ENCODE assay signal across 14 cellular contexts in the genomic region with DNA sequence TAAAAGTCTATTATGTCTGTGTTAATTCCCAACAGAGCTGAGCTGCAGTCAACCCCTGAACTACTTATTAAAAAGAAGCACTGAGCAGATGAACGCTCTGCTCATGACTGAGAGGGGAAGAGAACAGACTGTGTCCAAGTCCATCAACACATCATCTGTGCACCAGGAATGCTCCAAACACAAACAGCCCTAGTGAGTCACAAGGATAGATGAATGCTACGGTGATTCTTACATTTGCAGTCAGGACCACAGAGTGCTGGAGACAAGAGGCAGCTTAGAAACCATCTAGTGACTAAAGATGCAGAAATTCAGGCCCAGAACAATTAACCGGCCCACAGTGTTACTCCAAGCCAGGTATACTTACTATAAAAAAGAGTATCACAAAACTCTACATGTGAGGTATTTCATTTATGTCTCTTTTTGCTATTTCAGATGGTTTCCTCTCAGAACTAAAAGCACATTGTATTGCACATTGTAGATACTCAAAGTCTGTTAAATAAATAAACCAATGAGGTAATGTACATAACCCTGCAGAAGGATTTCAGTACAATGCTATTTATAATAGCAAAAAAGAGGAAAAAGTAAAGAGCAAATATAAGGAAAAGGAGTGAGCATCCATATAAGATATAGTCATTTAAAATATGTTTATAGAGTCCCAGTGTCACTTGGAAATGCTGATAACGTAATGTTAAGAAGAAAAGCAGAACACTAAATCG.
DNase-seq lines count a peak whose midpoint lies in the region; ATAC-seq, FAIRE-seq and TF ChIP-seq lines count a peak whose summit lies in the region.
"Had no signal": no experiment of that assay in that cellular context is flagged by ENCODE, and none has a peak within 500 bp of the region (broad histone marks: within the 10 kb centered on the region; RNA-seq: fewer than 3 reads in every experiment).

No MANE protein-coding gene starts in this region.

- peak; percentile 94 for DNase-seq in AG10803 (ENCODE audit: low read depth)
- DNase-seq in M059J (ENCODE audit: low read depth): peak; percentile 92
- peak; percentile 79 for DNase-seq in bronchial epithelial cell (ENCODE audit: low read depth)
- no peak for DNase-seq in left lung
- no peak for DNase-seq in T-helper 2 cell treated with Interferon-gamma antibody and Interleukin-4, amounts not matched to agents 5 μg/mL and 100 μg/mL, for 36 hours (ENCODE audit: low spot score)
- DNase-seq in Caco-2: no peak
- DNase-seq: CD4-positive, CD25-positive, alpha-beta regulatory T cell; heart left ventricle; NCI-H748 treated with DMSO at 0.1 percent for 48 hours; stimulated activated naive CD8-positive, alpha-beta T cell treated with anti-CD3 and anti-CD28 coated beads, Interleukin-15, Interleukin-2, amounts not matched to agents 100 U/mL and 50 U/mL, for 24 hours had no signal

- no peak for FAIRE-seq in bronchial epithelial cell (lab: Jason Lieb, UNC)

- H3K27ac Mint-ChIP-seq in T-helper 2 cell treated with Interferon-gamma antibody and Interleukin-4, amounts not matched to agents 5 μg/mL and 100 μg/mL, for 36 hours: no peak overlapping the region
- no peak overlapping the region for H3K27ac Mint-ChIP-seq in Caco-2 (ENCODE audit: unreplicated experiment)
- H3K27ac Mint-ChIP-seq: T-helper 1 cell treated with Interleukin-12 subunit alpha and Interleukin-12 subunit beta and Interleukin-4 antibody, amounts not matched to agents 30 μg/mL and 1 μg/mL, for 36 hours had no signal

- ATAC-seq in left lung (peak; percentile 12), HG03175 (IDR thresholded peaks at IDR 0.05; ENCODE audit: unreplicated experiment) (no peak), GM19467 (IDR thresholded peaks at IDR 0.05; ENCODE audit: unreplicated experiment) (no peak)
- ATAC-seq: heart left ventricle; stimulated activated naive CD8-positive, alpha-beta T cell treated with anti-CD3 and anti-CD28 coated beads, Interleukin-15, Interleukin-2, amounts not matched to agents 100 U/mL and 50 U/mL, for 24 hours had no signal

- H3K36me3 Mint-ChIP-seq in T-helper 2 cell treated with Interferon-gamma antibody and Interleukin-4, amounts not matched to agents 5 μg/mL and 100 μg/mL, for 36 hours (ENCODE audit: low read depth): no peaks in the 10 kb centered on the region
- no peaks in the 10 kb centered on the region for H3K36me3 Mint-ChIP-seq in Caco-2 (ENCODE audit: insufficient read depth, unreplicated experiment)
- H3K36me3 Mint-ChIP-seq: CD4-positive, CD25-positive, alpha-beta regulatory T cell had no signal

- H3K36me3 ChIP-seq in bronchial epithelial cell (ENCODE audit: control insufficient read depth, insufficient read depth, low read length) (no peaks in the 10 kb centered on the region), left lung (no peaks in the 10 kb centered on the region), Caco-2 (ENCODE audit: control insufficient read depth, insufficient read depth, low read length) (no peaks in the 10 kb centered on the region)
- H3K36me3 ChIP-seq: ascending aorta, heart left ventricle had no signal

- intact Hi-C loops in left lung (cut with DNase I) (no loop called here), Caco-2 (cut with micrococcal nuclease; ENCODE audit: unreplicated experiment) (no loop called here)

- no TSS peak for BruUV-seq in Caco-2 (replicated peaks; lab: Mats Ljungman, UMichigan)

- no peaks in the 10 kb centered on the region for H3K9me3 Mint-ChIP-seq in T-helper 2 cell treated with Interferon-gamma antibody and Interleukin-4, amounts not matched to agents 5 μg/mL and 100 μg/mL, for 36 hours
- no peaks in the 10 kb centered on the region for H3K9me3 Mint-ChIP-seq in Caco-2 (ENCODE audit: unreplicated experiment)
- H3K9me3 Mint-ChIP-seq: CD4-positive, CD25-positive, alpha-beta regulatory T cell; T-helper 1 cell treated with Interleukin-12 subunit alpha and Interleukin-12 subunit beta and Interleukin-4 antibody, amounts not matched to agents 30 μg/mL and 1 μg/mL, for 36 hours had no signal

- no peak overlapping the region for H3K4me3 Mint-ChIP-seq in T-helper 2 cell treated with Interferon-gamma antibody and Interleukin-4, amounts not matched to agents 5 μg/mL and 100 μg/mL, for 36 hours
- H3K4me3 Mint-ChIP-seq in Caco-2 (ENCODE audit: unreplicated experiment): no peak overlapping the region
- H3K4me3 Mint-ChIP-seq: CD4-positive, CD25-positive, alpha-beta regulatory T cell; T-helper 1 cell treated with Interleukin-12 subunit alpha and Interleukin-12 subunit beta and Interleukin-4 antibody, amounts not matched to agents 30 μg/mL and 1 μg/mL, for 36 hours had no signal

- H3K4me1 Mint-ChIP-seq in T-helper 2 cell treated with Interferon-gamma antibody and Interleukin-4, amounts not matched to agents 5 μg/mL and 100 μg/mL, for 36 hours (ENCODE audit: low read depth): no peaks in the 10 kb centered on the region
- peaks cover 14% of the 10 kb centered on the region for H3K4me1 Mint-ChIP-seq in Caco-2 (ENCODE audit: low read depth, unreplicated experiment)
- H3K4me1 Mint-ChIP-seq: CD4-positive, CD25-positive, alpha-beta regulatory T cell had no signal

- H3K9me3 ChIP-seq in left lung: no peaks in the 10 kb centered on the region
- no peaks in the 10 kb centered on the region for H3K9me3 ChIP-seq in Caco-2
- H3K9me3 ChIP-seq: ascending aorta, heart left ventricle had no signal

- H3K27ac ChIP-seq in left lung: no peak overlapping the region
- H3K27ac ChIP-seq: ascending aorta, heart left ventricle had no signal

- H3K4me1 ChIP-seq in left lung (no peaks in the 10 kb centered on the region), Caco-2 (peaks cover 8% of the 10 kb centered on the region; the same call in 1 of the 2 replicates)

- POLR2A ChIA-PET in Caco-2 (lab: Charles Lee): no interaction called here

- CTCF ChIA-PET in Caco-2 (lab: Charles Lee): no interaction called here

- no peaks in the 10 kb centered on the region for H3K27me3 ChIP-seq in bronchial epithelial cell (ENCODE audit: control insufficient read depth, insufficient read depth, low read length)
- no peaks in the 10 kb centered on the region for H3K27me3 ChIP-seq in left lung
- no peaks in the 10 kb centered on the region for H3K27me3 ChIP-seq in Caco-2 (replicated peaks; ENCODE audit: control insufficient read depth, insufficient read depth, low read length)
- H3K27me3 ChIP-seq: ascending aorta, heart left ventricle had no signal

- no peaks in the 10 kb centered on the region for H3K27me3 Mint-ChIP-seq in T-helper 2 cell treated with Interferon-gamma antibody and Interleukin-4, amounts not matched to agents 5 μg/mL and 100 μg/mL, for 36 hours (ENCODE audit: low read depth)
- no peaks in the 10 kb centered on the region for H3K27me3 Mint-ChIP-seq in Caco-2 (ENCODE audit: insufficient read depth, unreplicated experiment)

- TF ChIP-seq CTCF in AG10803 (conservative IDR thresholded peaks at IDR 0.05; ENCODE audit: low read length): no peak
- TF ChIP-seq CTCF in bronchial epithelial cell (IDR thresholded peaks at IDR 0.05; ENCODE audit: insufficient read depth, low read length, severe bottlenecking): no peak
- no peak for TF ChIP-seq CTCF in left lung (IDR thresholded peaks at IDR 0.05)
- no peak for TF ChIP-seq CTCF in Caco-2 (IDR thresholded peaks at IDR 0.05; ENCODE audit: insufficient read depth in 1 of 2, low read depth in 1 of 2, low read length in 1 of 2, severe bottlenecking in 1 of 2, unreplicated experiment in 1 of 2)

- H3K4me3 ChIP-seq in AG10803 (ENCODE audit: low read length): no peak overlapping the region
- no peak overlapping the region for H3K4me3 ChIP-seq in bronchial epithelial cell (ENCODE audit: low read depth, low read length)
- no peak overlapping the region for H3K4me3 ChIP-seq in left lung
- no peak overlapping the region for H3K4me3 ChIP-seq in Caco-2 (ENCODE audit: low read depth, low read length)
- H3K4me3 ChIP-seq: ascending aorta, heart left ventricle had no signal

Comparison
In these comparisons a context has a peak if more than half of its experiments do, and no peak if none do; other contexts are left out.
1. DNase-seq: peak in AG10803 (single experiment), M059J (single experiment) and bronchial epithelial cell (single experiment); none in left lung (0 of 2), T-helper 2 cell treated with Interferon-gamma antibody and Interleukin-4, amounts not matched to agents 5 μg/mL and 100 μg/mL, for 36 hours (single experiment) and Caco-2 (0 of 2).